In genomic region chr5:72633041-72633445, GRCh38 we compare ENCODE assay signal across 19 cellular contexts.
DNase-seq lines count a peak whose midpoint lies in the region; ATAC-seq, FAIRE-seq and TF ChIP-seq lines count a peak whose summit lies in the region.
"Had no signal": no experiment of that assay in that cellular context is flagged by ENCODE, and none has a peak within 500 bp of the region (broad histone marks: within the 10 kb centered on the region; RNA-seq: fewer than 3 reads in every experiment).

No MANE protein-coding gene starts in this region.

- H3K27ac ChIP-seq in K562 (ENCODE audit: extremely low read depth, low read depth, low read length) (no peak overlapping the region), gastrocnemius medialis (peak overlapping the region in 1 of 4 donors; percentile 16)
- H3K27ac ChIP-seq: SK-N-MC had no signal

- TF ChIP-seq EP300 in K562 (IDR thresholded peaks at IDR 0.05; ENCODE audit: low read length) = no peak

- H3K27me3 ChIP-seq in K562 (ENCODE audit: control insufficient read depth in 2 of 2, insufficient read depth in 2 of 2, low read length in 2 of 2) = no peaks in the 10 kb centered on the region
- H3K27me3 ChIP-seq in gastrocnemius medialis = no peaks in the 10 kb centered on the region

- H3K9ac ChIP-seq in K562 (ENCODE audit: insufficient read depth in 1 of 2, low read depth in 2 of 2, low read length in 2 of 2) = peak overlapping the region in 1 of 2 experiments; percentile 38; a peak in 1 of 4 replicates

- H4K20me1 ChIP-seq in K562 (replicated peaks; ENCODE audit: control insufficient read depth, insufficient read depth, low read length) = no peaks in the 10 kb centered on the region

- TF ChIP-seq CTCF in K562 (IDR thresholded peaks at IDR 0.05 in 2 of 3, conservative IDR thresholded peaks at IDR 0.05 in 1 of 3; ENCODE audit: insufficient read depth in 2 of 3, low read depth in 1 of 3, low read length in 3 of 3) (no peak), gastrocnemius medialis (IDR thresholded peaks at IDR 0.05 in 4 of 5, conservative IDR thresholded peaks at IDR 0.05 in 1 of 5) (no peak)

- H2AFZ ChIP-seq in K562 (ENCODE audit: low read depth, low read length) = peak overlapping the region; percentile 37

- CTCF ChIA-PET in K562 (lab: Yijun Ruan, JAX; ENCODE audit: low intra/inter-chr PET ratio) = interaction anchor here (0.7 kb wide), 1 partner anchor 278 kb away, joined by 3 read pairs; no protein-coding TSS in a partner anchor

- no peak for TF ChIP-seq RAD21 in K562 (CRISPR knock-in tag; conservative IDR thresholded peaks at IDR 0.05 in 1 of 2, IDR thresholded peaks at IDR 0.05 in 1 of 2)

- peak; percentile 86 for FAIRE-seq in K562 (lab: Jason Lieb, UNC)
- FAIRE-seq: GM12891 had no signal

- H3K9me3 ChIP-seq in K562 (replicated peaks; ENCODE audit: control insufficient read depth, insufficient read depth, low read depth, low read length) = no peaks in the 10 kb centered on the region
- H3K9me3 ChIP-seq in gastrocnemius medialis = no peaks in the 10 kb centered on the region

- H3K4me2 ChIP-seq in K562 (ENCODE audit: insufficient read depth, low read length) = peak overlapping the region; percentile 53

- POLR2A ChIA-PET in K562 (lab: Yijun Ruan, JAX) = interaction anchor here (1.3 kb wide), 1 partner anchor 32 kb away, joined by 3 read pairs; no protein-coding TSS in a partner anchor

- H3K4me3 ChIP-seq in K562 (no peak overlapping the region), gastrocnemius medialis (no peak overlapping the region)
- H3K4me3 ChIP-seq: SK-N-MC had no signal

- H3K4me1 ChIP-seq in K562 (replicated peaks in 1 of 2; ENCODE audit: control insufficient read depth in 2 of 2, insufficient read depth in 2 of 2, low read length in 2 of 2) (peaks cover 11 to 19% of the 10 kb centered on the region in 2 experiments; a peak in 3 of 5 replicates), gastrocnemius medialis (peaks cover 0 to 20% of the 10 kb centered on the region in 2 donors)

- TF ChIP-seq POLR2A in K562 (conservative IDR thresholded peaks at IDR 0.05) (no peak), gastrocnemius medialis (IDR thresholded peaks at IDR 0.05) (no peak)

- DNase-seq in GM03348 (ENCODE audit: low spot score) (peak; percentile 28), K562 (ENCODE audit: extremely low read depth in 1 of 4, low spot score in 3 of 4) (peak in 2 of 4 experiments; percentile 66 to 71), fibroblast of the conjunctiva (ENCODE audit: low read depth) (peak; percentile 29), gastrocnemius medialis (peak in 1 of 2 donors; percentile 42), NCI-H2029 (lab: John Stamatoyannopoulos, UW) (no peak), mesenteric fat pad (ENCODE audit: low spot score) (no peak), OCI-M2 (lab: John Stamatoyannopoulos, UW; ENCODE audit: unreplicated experiment) (no peak)
- DNase-seq in activated naive CD4-positive, alpha-beta T cell treated with anti-CD3 and anti-CD28 coated beads, Interleukin-2, amount 50 U/mL, for 16 hours = no peak
- DNase-seq: activated CD4-positive, alpha-beta T cell treated with anti-CD3 and anti-CD28 coated beads, Interleukin-2, amount 50 U/mL, for 4 hours; activated effector memory CD4-positive, alpha-beta T cell treated with Interleukin-2 at 50 U/mL for 16 hours; activated naive CD8-positive, alpha-beta T cell treated with anti-CD3 and anti-CD28 coated beads, Interleukin-2, amount 50 U/mL, for 24 hours; CD8-positive, alpha-beta T cell; dermis blood vessel endothelial cell; H7; left colon; NCI-H1105; NCI-H2081 treated with DMSO at 0.1 percent for 48 hours had no signal

- ATAC-seq in K562 = peak; percentile 73
- peak; percentile 70 to 79 for ATAC-seq in gastrocnemius medialis
- ATAC-seq: activated naive CD8-positive, alpha-beta T cell treated with anti-CD3 and anti-CD28 coated beads, Interleukin-2, amount 50 U/mL, for 24 hours; CD8-positive, alpha-beta T cell; left colon had no signal

- no TSS peak for BruUV-seq in K562 (replicated peaks; lab: Mats Ljungman, UMichigan)

- intact Hi-C loops in K562 (cut with micrococcal nuclease) = no loop called here
- intact Hi-C loops in gastrocnemius medialis (cut with DNase I; ENCODE audit: low total_unique reads) = no loop called here

- no peaks in the 10 kb centered on the region for H3K9me1 ChIP-seq in K562 (ENCODE audit: control insufficient read depth, insufficient read depth, low read length)

- no peaks in the 10 kb centered on the region for H3K79me2 ChIP-seq in K562 (ENCODE audit: control insufficient read depth, insufficient read depth, low read length)

- in situ Hi-C loops in K562 (cut with MboI) = no loop called here
- in situ Hi-C loops in gastrocnemius medialis (cut with MboI; ENCODE audit: low sequenced_read_pairs in 4 of 4) = no loop called here

- 4% methylated on average over 2 of the region's 2 CpGs for WGBS in K562 (ENCODE audit: insufficient coverage, low coverage, missing lambda C conversion rate)

- H3K36me3 ChIP-seq in K562 (ENCODE audit: control insufficient read depth, insufficient read depth, low read length) (no peaks in the 10 kb centered on the region), gastrocnemius medialis (no peaks in the 10 kb centered on the region)

TF ChIP-seq in K562, 482 proteins besides CTCF, POLR2A, EP300 and RAD21 (continues in another document):
- no peak for TF ChIP-seq ZNF197 (CRISPR knock-in tag; IDR thresholded peaks at IDR 0.05; ENCODE audit: low read depth)
- peak in 1 of 2 experiments; percentile 20; a peak in 1 of 4 replicates for TF ChIP-seq RCOR1 (IDR thresholded peaks at IDR 0.05; ENCODE audit: borderline replicate concordance in 1 of 2, low read depth in 2 of 2, low read length in 2 of 2)
- TF ChIP-seq CTCFL (IDR thresholded peaks at IDR 0.05; ENCODE audit: borderline replicate concordance, insufficient read depth, low read depth, low read length, poor library complexity, severe bottlenecking) = no peak
- no peak for TF ChIP-seq HDAC3 (IDR thresholded peaks at IDR 0.05; ENCODE audit: borderline replicate concordance, partially characterized antibody)
- TF ChIP-seq NFXL1 (CRISPR knock-in tag; IDR thresholded peaks at IDR 0.05) = no peak
- no peak for TF ChIP-seq NFE2L1 (tag; IDR thresholded peaks at IDR 0.05; ENCODE audit: borderline replicate concordance, low read depth)
- no peak for TF ChIP-seq ZNF431 (CRISPR knock-in tag; IDR thresholded peaks at IDR 0.05)
- TF ChIP-seq ZNF324 (CRISPR knock-in tag; IDR thresholded peaks at IDR 0.05) = no peak
- no peak for TF ChIP-seq TAL1 (IDR thresholded peaks at IDR 0.05)
- no peak for TF ChIP-seq ZC3H4 (CRISPR knock-in tag; IDR thresholded peaks at IDR 0.05; ENCODE audit: borderline replicate concordance)
- TF ChIP-seq, protein P1, sequence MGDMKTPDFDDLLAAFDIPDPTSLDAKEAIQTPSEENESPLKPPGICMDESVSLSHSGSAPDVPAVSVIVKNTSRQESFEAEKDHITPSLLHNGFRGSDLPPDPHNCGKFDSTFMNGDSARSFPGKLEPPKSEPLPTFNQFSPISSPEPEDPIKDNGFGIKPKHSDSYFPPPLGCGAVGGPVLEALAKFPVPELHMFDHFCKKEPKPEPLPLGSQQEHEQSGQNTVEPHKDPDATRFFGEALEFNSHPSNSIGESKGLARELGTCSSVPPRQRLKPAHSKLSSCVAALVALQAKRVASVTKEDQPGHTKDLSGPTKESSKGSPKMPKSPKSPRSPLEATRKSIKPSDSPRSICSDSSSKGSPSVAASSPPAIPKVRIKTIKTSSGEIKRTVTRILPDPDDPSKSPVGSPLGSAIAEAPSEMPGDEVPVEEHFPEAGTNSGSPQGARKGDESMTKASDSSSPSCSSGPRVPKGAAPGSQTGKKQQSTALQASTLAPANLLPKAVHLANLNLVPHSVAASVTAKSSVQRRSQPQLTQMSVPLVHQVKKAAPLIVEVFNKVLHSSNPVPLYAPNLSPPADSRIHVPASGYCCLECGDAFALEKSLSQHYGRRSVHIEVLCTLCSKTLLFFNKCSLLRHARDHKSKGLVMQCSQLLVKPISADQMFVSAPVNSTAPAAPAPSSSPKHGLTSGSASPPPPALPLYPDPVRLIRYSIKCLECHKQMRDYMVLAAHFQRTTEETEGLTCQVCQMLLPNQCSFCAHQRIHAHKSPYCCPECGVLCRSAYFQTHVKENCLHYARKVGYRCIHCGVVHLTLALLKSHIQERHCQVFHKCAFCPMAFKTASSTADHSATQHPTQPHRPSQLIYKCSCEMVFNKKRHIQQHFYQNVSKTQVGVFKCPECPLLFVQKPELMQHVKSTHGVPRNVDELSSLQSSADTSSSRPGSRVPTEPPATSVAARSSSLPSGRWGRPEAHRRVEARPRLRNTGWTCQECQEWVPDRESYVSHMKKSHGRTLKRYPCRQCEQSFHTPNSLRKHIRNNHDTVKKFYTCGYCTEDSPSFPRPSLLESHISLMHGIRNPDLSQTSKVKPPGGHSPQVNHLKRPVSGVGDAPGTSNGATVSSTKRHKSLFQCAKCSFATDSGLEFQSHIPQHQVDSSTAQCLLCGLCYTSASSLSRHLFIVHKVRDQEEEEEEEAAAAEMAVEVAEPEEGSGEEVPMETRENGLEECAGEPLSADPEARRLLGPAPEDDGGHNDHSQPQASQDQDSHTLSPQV (IDR thresholded peaks at IDR 0.05) = 0 out of 2 replicates have a peak, but pooled peaks have one; percentile 33
- no peak for TF ChIP-seq NR2C1 (IDR thresholded peaks at IDR 0.05)
- peak; percentile 40; the same call in 1 of the 2 replicates for TF ChIP-seq NR2C1 (tag; IDR thresholded peaks at IDR 0.05)
- no peak for TF ChIP-seq TSC22D4 (tag; IDR thresholded peaks at IDR 0.05)
- TF ChIP-seq LARP7 (IDR thresholded peaks at IDR 0.05) = no peak
- TF ChIP-seq COPS2 (conservative IDR thresholded peaks at IDR 0.05) = no peak
- TF ChIP-seq CBFA2T2 (conservative IDR thresholded peaks at IDR 0.05) = 0 out of 2 replicates have a peak, but pooled peaks have one; percentile 14
- no peak for TF ChIP-seq RBM39 (optimal IDR thresholded peaks at IDR 0.05; ENCODE audit: low read depth, low read length)
- 0 out of 2 replicates have a peak, but pooled peaks have one; percentile 44 for TF ChIP-seq CBFA2T3 (IDR thresholded peaks at IDR 0.05)

Comparison
In these comparisons a context has a peak if more than half of its experiments do, and no peak if none do; other contexts are left out.
1. DNase-seq: peak in GM03348 (single experiment) and fibroblast of the conjunctiva (single experiment); none in activated naive CD4-positive, alpha-beta T cell treated with anti-CD3 and anti-CD28 coated beads, Interleukin-2, amount 50 U/mL, for 16 hours (single experiment), NCI-H2029 (single experiment), mesenteric fat pad (single experiment) and OCI-M2 (single experiment).